ENCODE assay signal across 1 cellular context in the genomic region with DNA sequence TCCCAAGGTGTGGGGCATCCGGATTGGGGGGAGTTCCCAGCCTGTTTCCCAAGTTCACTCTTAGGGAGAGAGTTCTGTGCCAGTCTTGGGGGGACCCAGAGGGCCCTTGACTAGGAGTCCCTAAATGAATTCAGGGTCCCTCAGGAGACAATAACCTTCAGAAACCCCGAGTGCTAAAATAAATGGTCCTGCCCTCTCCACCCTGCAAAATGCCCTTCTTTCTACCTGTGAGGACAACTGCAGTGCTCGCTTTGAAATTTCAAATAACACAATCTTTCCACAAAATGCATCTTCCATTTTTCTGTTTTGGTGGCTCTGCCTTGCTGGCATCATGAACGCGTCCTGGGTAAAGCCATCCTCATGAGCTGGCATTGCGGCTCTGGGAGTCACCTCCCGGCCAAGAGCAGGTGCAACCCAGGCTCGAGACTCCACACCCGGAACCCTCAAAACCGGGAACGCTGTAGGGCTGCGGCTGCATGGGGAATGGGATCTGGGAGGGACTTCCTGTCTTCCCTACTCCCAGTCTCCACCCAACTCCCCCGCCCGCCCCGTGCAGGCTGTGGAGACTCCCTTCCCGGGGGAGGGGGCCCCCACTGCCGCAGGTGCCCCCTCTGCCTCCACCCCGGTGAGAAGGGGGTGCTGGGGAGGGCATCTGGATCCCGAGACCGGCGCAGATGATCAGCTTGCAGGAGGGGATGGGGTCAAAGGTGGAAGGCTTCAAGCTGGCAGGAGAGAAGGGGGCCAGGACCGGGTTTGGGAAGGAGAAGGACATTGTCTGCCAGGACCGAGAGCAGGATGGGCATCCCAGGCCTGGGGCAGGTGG.
TF ChIP-seq lines count a peak whose summit lies in the region.

Gene ZNF205 (plus strand): TSS at position 529 of the 823 bp plus-strand sequence. CDS start 845 bp downstream, outside the sequence.

TF ChIP-seq in HepG2, 621 proteins besides CTCF, POLR2A, EP300 and RAD21 (continued from another document and continues in another):
- TF ChIP-seq, protein P1, sequence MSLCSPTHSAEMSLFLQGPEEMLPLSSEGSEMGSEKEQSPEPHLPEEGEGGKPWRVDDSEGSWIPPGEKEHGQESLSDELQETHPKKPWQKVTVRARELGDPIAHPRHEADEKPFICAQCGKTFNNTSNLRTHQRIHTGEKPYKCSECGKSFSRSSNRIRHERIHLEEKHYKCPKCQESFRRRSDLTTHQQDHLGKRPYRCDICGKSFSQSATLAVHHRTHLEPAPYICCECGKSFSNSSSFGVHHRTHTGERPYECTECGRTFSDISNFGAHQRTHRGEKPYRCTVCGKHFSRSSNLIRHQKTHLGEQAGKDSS (CRISPR knock-in tag; IDR thresholded peaks at IDR 0.05; ENCODE audit: borderline replicate concordance, low read depth), result peak; percentile 93
- TF ChIP-seq MAFK (conservative IDR thresholded peaks at IDR 0.05 in 1 of 2, IDR thresholded peaks at IDR 0.05 in 1 of 2; ENCODE audit: low read length in 2 of 2), result no peak
- TF ChIP-seq RAD51 (IDR thresholded peaks at IDR 0.05; ENCODE audit: borderline replicate concordance), result no peak
- no peak for TF ChIP-seq ZNF510 (CRISPR knock-in tag; IDR thresholded peaks at IDR 0.05; ENCODE audit: low read depth)
- TF ChIP-seq HMGXB4 (CRISPR knock-in tag; IDR thresholded peaks at IDR 0.05; ENCODE audit: borderline replicate concordance in 1 of 2, low read depth in 1 of 2), result peak; percentile 63 to 87; a peak in 3 of 4 replicates
- TF ChIP-seq FOXA1 (IDR thresholded peaks at IDR 0.05), result no peak
- TF ChIP-seq FOXA1 (CRISPR knock-in tag; IDR thresholded peaks at IDR 0.05), result no peak
- TF ChIP-seq, protein P2, sequence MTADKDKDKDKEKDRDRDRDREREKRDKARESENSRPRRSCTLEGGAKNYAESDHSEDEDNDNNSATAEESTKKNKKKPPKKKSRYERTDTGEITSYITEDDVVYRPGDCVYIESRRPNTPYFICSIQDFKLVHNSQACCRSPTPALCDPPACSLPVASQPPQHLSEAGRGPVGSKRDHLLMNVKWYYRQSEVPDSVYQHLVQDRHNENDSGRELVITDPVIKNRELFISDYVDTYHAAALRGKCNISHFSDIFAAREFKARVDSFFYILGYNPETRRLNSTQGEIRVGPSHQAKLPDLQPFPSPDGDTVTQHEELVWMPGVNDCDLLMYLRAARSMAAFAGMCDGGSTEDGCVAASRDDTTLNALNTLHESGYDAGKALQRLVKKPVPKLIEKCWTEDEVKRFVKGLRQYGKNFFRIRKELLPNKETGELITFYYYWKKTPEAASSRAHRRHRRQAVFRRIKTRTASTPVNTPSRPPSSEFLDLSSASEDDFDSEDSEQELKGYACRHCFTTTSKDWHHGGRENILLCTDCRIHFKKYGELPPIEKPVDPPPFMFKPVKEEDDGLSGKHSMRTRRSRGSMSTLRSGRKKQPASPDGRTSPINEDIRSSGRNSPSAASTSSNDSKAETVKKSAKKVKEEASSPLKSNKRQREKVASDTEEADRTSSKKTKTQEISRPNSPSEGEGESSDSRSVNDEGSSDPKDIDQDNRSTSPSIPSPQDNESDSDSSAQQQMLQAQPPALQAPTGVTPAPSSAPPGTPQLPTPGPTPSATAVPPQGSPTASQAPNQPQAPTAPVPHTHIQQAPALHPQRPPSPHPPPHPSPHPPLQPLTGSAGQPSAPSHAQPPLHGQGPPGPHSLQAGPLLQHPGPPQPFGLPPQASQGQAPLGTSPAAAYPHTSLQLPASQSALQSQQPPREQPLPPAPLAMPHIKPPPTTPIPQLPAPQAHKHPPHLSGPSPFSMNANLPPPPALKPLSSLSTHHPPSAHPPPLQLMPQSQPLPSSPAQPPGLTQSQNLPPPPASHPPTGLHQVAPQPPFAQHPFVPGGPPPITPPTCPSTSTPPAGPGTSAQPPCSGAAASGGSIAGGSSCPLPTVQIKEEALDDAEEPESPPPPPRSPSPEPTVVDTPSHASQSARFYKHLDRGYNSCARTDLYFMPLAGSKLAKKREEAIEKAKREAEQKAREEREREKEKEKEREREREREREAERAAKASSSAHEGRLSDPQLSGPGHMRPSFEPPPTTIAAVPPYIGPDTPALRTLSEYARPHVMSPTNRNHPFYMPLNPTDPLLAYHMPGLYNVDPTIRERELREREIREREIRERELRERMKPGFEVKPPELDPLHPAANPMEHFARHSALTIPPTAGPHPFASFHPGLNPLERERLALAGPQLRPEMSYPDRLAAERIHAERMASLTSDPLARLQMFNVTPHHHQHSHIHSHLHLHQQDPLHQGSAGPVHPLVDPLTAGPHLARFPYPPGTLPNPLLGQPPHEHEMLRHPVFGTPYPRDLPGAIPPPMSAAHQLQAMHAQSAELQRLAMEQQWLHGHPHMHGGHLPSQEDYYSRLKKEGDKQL (CRISPR knock-in tag; IDR thresholded peaks at IDR 0.05; ENCODE audit: low read depth), result no peak
- peak; percentile 76 for TF ChIP-seq ELF1 (CRISPR knock-in tag; IDR thresholded peaks at IDR 0.05)
- TF ChIP-seq KLF11 (CRISPR knock-in tag; IDR thresholded peaks at IDR 0.05), result no peak
- peak; percentile 65; the same call in 1 of the 2 replicates for TF ChIP-seq HCFC1 (IDR thresholded peaks at IDR 0.05; ENCODE audit: low read depth, low read length)
- TF ChIP-seq PHF20 (CRISPR knock-in tag; IDR thresholded peaks at IDR 0.05), result peak; percentile 95
- TF ChIP-seq, protein P3, sequence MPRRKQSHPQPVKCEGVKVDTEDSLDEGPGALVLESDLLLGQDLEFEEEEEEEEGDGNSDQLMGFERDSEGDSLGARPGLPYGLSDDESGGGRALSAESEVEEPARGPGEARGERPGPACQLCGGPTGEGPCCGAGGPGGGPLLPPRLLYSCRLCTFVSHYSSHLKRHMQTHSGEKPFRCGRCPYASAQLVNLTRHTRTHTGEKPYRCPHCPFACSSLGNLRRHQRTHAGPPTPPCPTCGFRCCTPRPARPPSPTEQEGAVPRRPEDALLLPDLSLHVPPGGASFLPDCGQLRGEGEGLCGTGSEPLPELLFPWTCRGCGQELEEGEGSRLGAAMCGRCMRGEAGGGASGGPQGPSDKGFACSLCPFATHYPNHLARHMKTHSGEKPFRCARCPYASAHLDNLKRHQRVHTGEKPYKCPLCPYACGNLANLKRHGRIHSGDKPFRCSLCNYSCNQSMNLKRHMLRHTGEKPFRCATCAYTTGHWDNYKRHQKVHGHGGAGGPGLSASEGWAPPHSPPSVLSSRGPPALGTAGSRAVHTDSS (CRISPR knock-in tag; conservative IDR thresholded peaks at IDR 0.05), result no peak
- peak; percentile 65 for TF ChIP-seq CEBPG (CRISPR knock-in tag; IDR thresholded peaks at IDR 0.05)
- no peak for TF ChIP-seq ZNF746 (CRISPR knock-in tag; IDR thresholded peaks at IDR 0.05)
- peak; percentile 60; the same call in 1 of the 2 replicates for TF ChIP-seq SNAI1 (CRISPR knock-in tag; IDR thresholded peaks at IDR 0.05; ENCODE audit: borderline replicate concordance)
- TF ChIP-seq FOSL1 (CRISPR knock-in tag; IDR thresholded peaks at IDR 0.05; ENCODE audit: borderline replicate concordance), result no peak
- TF ChIP-seq TAF1 (CRISPR knock-in tag; IDR thresholded peaks at IDR 0.05), result peak; percentile 81
- TF ChIP-seq MTA1 (CRISPR knock-in tag; IDR thresholded peaks at IDR 0.05; ENCODE audit: borderline replicate concordance), result peak; percentile 84
- no peak for TF ChIP-seq ZBTB21 (CRISPR knock-in tag; IDR thresholded peaks at IDR 0.05)
- TF ChIP-seq USF2 (IDR thresholded peaks at IDR 0.05; ENCODE audit: low read depth, low read length), result no peak
- no peak for TF ChIP-seq USF2 (CRISPR knock-in tag; IDR thresholded peaks at IDR 0.05; ENCODE audit: borderline replicate concordance)
- no peak for TF ChIP-seq PREB (CRISPR knock-in tag; IDR thresholded peaks at IDR 0.05)
- TF ChIP-seq ZNF7 (CRISPR knock-in tag; IDR thresholded peaks at IDR 0.05), result no peak
- TF ChIP-seq LCORL (IDR thresholded peaks at IDR 0.05), result no peak
- TF ChIP-seq LCORL (CRISPR knock-in tag; IDR thresholded peaks at IDR 0.05), result 0 out of 2 replicates have a peak, but pooled peaks have one; percentile 42
- TF ChIP-seq SIN3A (IDR thresholded peaks at IDR 0.05; ENCODE audit: borderline replicate concordance, low read depth, low read length), result peak; percentile 95
- TF ChIP-seq GATAD1 (CRISPR knock-in tag; IDR thresholded peaks at IDR 0.05), result peak; percentile 98
- TF ChIP-seq, protein P4, sequence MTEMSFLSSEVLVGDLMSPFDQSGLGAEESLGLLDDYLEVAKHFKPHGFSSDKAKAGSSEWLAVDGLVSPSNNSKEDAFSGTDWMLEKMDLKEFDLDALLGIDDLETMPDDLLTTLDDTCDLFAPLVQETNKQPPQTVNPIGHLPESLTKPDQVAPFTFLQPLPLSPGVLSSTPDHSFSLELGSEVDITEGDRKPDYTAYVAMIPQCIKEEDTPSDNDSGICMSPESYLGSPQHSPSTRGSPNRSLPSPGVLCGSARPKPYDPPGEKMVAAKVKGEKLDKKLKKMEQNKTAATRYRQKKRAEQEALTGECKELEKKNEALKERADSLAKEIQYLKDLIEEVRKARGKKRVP (CRISPR knock-in tag; IDR thresholded peaks at IDR 0.05), result peak in 1 of 2 experiments; percentile 73; a peak in 2 of 4 replicates
- TF ChIP-seq, protein P5, sequence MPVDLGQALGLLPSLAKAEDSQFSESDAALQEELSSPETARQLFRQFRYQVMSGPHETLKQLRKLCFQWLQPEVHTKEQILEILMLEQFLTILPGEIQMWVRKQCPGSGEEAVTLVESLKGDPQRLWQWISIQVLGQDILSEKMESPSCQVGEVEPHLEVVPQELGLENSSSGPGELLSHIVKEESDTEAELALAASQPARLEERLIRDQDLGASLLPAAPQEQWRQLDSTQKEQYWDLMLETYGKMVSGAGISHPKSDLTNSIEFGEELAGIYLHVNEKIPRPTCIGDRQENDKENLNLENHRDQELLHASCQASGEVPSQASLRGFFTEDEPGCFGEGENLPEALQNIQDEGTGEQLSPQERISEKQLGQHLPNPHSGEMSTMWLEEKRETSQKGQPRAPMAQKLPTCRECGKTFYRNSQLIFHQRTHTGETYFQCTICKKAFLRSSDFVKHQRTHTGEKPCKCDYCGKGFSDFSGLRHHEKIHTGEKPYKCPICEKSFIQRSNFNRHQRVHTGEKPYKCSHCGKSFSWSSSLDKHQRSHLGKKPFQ (CRISPR knock-in tag; IDR thresholded peaks at IDR 0.05; ENCODE audit: insufficient replicate concordance), result no peak
- peak; percentile 61 for TF ChIP-seq ERF (CRISPR knock-in tag; IDR thresholded peaks at IDR 0.05)
- TF ChIP-seq ZNF792 (CRISPR knock-in tag; IDR thresholded peaks at IDR 0.05), result peak; percentile 44; the same call in 1 of the 2 replicates
- TF ChIP-seq, protein P6, sequence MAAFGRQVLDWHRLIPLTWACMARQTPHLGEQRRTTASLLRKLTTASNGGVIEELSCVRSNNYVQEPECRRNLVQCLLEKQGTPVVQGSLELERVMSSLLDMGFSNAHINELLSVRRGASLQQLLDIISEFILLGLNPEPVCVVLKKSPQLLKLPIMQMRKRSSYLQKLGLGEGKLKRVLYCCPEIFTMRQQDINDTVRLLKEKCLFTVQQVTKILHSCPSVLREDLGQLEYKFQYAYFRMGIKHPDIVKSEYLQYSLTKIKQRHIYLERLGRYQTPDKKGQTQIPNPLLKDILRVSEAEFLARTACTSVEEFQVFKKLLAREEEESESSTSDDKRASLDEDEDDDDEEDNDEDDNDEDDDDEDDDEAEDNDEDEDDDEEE (CRISPR knock-in tag; IDR thresholded peaks at IDR 0.05), result peak; percentile 72; the same call in 1 of the 2 replicates
- peak; percentile 74 for TF ChIP-seq AGO1 (IDR thresholded peaks at IDR 0.05; ENCODE audit: low read depth, low read length, poor library complexity, severe bottlenecking)
- TF ChIP-seq, protein P7, sequence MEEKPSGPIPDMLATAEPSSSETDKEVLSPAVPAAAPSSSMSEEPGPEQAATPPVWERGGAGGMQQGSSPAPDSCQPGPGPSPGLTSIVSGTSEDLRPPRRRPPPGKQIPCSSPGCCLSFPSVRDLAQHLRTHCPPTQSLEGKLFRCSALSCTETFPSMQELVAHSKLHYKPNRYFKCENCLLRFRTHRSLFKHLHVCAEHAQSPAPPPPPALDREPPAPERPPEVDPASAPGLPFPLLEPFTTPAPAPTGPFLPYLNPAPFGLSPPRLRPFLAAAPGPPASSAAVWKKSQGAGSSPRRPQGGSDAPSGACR (CRISPR knock-in tag; IDR thresholded peaks at IDR 0.05), result 0 out of 2 replicates have a peak, but pooled peaks have one; percentile 30
- no peak for TF ChIP-seq ZFP41 (CRISPR knock-in tag; IDR thresholded peaks at IDR 0.05; ENCODE audit: borderline replicate concordance)
- TF ChIP-seq ZNF644 (CRISPR knock-in tag; IDR thresholded peaks at IDR 0.05; ENCODE audit: low read depth), result no peak
